ENCODE assay signal across 1 cellular context in the genomic region with DNA sequence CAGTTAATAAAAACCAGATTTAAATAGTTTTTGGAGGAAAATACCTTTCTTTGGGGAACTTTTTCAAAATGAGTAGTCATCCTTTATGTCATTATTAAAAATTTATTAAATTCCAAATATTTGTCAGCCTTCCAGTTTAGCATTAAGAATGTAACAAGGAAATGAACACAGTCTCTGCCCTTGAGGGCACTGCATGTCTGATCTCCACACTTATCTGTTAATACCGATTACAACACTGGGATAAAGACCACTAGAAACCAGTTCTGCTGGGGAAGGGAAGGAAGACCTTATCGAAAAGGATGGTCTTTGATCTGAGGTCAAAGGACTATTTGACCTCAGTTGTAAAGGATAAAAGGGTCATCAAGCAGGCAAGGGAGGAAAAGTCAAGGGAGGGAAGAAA.
TF ChIP-seq lines count a peak whose summit lies in the region.

No MANE protein-coding gene starts in this region.

TF ChIP-seq in SK-N-SH treated with all-trans-retinoic acid at 6 μM for 48 hours, 23 proteins besides CTCF, POLR2A, EP300 and RAD21 (continued from another document):
- TF ChIP-seq, protein P1, sequence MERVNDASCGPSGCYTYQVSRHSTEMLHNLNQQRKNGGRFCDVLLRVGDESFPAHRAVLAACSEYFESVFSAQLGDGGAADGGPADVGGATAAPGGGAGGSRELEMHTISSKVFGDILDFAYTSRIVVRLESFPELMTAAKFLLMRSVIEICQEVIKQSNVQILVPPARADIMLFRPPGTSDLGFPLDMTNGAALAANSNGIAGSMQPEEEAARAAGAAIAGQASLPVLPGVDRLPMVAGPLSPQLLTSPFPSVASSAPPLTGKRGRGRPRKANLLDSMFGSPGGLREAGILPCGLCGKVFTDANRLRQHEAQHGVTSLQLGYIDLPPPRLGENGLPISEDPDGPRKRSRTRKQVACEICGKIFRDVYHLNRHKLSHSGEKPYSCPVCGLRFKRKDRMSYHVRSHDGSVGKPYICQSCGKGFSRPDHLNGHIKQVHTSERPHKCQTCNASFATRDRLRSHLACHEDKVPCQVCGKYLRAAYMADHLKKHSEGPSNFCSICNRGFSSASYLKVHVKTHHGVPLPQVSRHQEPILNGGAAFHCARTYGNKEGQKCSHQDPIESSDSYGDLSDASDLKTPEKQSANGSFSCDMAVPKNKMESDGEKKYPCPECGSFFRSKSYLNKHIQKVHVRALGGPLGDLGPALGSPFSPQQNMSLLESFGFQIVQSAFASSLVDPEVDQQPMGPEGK (CRISPR knock-in tag; IDR thresholded peaks at IDR 0.05; ENCODE audit: borderline replicate concordance): no peak
- TF ChIP-seq, protein P2, sequence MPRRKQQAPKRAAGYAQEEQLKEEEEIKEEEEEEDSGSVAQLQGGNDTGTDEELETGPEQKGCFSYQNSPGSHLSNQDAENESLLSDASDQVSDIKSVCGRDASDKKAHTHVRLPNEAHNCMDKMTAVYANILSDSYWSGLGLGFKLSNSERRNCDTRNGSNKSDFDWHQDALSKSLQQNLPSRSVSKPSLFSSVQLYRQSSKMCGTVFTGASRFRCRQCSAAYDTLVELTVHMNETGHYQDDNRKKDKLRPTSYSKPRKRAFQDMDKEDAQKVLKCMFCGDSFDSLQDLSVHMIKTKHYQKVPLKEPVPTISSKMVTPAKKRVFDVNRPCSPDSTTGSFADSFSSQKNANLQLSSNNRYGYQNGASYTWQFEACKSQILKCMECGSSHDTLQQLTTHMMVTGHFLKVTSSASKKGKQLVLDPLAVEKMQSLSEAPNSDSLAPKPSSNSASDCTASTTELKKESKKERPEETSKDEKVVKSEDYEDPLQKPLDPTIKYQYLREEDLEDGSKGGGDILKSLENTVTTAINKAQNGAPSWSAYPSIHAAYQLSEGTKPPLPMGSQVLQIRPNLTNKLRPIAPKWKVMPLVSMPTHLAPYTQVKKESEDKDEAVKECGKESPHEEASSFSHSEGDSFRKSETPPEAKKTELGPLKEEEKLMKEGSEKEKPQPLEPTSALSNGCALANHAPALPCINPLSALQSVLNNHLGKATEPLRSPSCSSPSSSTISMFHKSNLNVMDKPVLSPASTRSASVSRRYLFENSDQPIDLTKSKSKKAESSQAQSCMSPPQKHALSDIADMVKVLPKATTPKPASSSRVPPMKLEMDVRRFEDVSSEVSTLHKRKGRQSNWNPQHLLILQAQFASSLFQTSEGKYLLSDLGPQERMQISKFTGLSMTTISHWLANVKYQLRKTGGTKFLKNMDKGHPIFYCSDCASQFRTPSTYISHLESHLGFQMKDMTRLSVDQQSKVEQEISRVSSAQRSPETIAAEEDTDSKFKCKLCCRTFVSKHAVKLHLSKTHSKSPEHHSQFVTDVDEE (CRISPR knock-in tag; IDR thresholded peaks at IDR 0.05): no peak
- no peak for TF ChIP-seq ZFP30 (CRISPR knock-in tag; IDR thresholded peaks at IDR 0.05)
- TF ChIP-seq ZFP3 (CRISPR knock-in tag; IDR thresholded peaks at IDR 0.05): no peak
- no peak for TF ChIP-seq ISL1 (CRISPR knock-in tag; IDR thresholded peaks at IDR 0.05)
- no peak for TF ChIP-seq PPARA (CRISPR knock-in tag; IDR thresholded peaks at IDR 0.05; ENCODE audit: borderline replicate concordance)
- no peak for TF ChIP-seq ESRRG (CRISPR knock-in tag; IDR thresholded peaks at IDR 0.05)
- TF ChIP-seq ZNF565 (CRISPR knock-in tag; conservative IDR thresholded peaks at IDR 0.05; ENCODE audit: low read depth): no peak
- TF ChIP-seq TOX (CRISPR knock-in tag; IDR thresholded peaks at IDR 0.05; ENCODE audit: borderline replicate concordance): no peak
- TF ChIP-seq ARNTL (CRISPR knock-in tag; IDR thresholded peaks at IDR 0.05; ENCODE audit: borderline replicate concordance, low read depth): no peak
- TF ChIP-seq RARB (CRISPR knock-in tag; IDR thresholded peaks at IDR 0.05): no peak
- TF ChIP-seq, protein P3, sequence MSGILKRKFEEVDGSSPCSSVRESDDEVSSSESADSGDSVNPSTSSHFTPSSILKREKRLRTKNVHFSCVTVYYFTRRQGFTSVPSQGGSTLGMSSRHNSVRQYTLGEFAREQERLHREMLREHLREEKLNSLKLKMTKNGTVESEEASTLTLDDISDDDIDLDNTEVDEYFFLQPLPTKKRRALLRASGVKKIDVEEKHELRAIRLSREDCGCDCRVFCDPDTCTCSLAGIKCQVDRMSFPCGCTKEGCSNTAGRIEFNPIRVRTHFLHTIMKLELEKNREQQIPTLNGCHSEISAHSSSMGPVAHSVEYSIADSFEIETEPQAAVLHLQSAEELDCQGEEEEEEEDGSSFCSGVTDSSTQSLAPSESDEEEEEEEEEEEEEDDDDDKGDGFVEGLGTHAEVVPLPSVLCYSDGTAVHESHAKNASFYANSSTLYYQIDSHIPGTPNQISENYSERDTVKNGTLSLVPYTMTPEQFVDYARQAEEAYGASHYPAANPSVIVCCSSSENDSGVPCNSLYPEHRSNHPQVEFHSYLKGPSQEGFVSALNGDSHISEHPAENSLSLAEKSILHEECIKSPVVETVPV (CRISPR knock-in tag; IDR thresholded peaks at IDR 0.05): no peak
- no peak for TF ChIP-seq BACH2 (CRISPR knock-in tag; IDR thresholded peaks at IDR 0.05; ENCODE audit: borderline replicate concordance)
- TF ChIP-seq ZNF8 (CRISPR knock-in tag; IDR thresholded peaks at IDR 0.05): no peak
